ENCODE assay signal across 8 cellular contexts in the genomic region with DNA sequence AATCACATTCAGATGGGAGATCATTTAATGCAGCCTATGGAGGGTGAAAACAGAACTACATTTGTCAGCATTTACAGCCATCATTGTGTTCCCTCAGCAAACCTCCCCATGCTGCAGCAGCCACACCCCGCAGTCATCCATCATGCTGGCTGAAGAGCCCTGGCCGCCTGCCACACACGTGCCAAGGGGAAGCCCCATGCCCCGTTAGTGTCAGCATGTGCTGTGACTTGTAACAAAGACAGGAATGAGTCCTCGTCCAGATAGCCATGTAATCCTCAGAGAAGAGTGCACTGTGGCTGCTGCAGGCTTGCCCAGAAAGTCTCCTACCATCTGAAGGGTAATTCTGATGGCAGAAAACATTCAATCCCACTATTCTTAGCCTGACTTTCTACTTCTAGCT.
DNase-seq lines count a peak whose midpoint lies in the region; TF ChIP-seq lines count a peak whose summit lies in the region.

No MANE protein-coding gene starts in this region.

- peaks cover 3% of the 10 kb centered on the region for H3K9me3 Mint-ChIP-seq in nephron progenitor cell

- H3K27ac Mint-ChIP-seq in nephron progenitor cell, result no peak overlapping the region

- DNase-seq in EH (ENCODE audit: low read depth) (peak; percentile 24), LHCN-M2 (ENCODE audit: low read depth) (peak; percentile 1), SW480 (ENCODE audit: low spot score) (peak; percentile 14), nephron progenitor cell (peak; percentile 17), SK-N-DZ (ENCODE audit: low spot score) (no peak), T-helper 1 cell (no peak), HUDEP-2 (lab: John Stamatoyannopoulos, UW; ENCODE audit: unreplicated experiment in 76 of 76) (no peak), GM19238 (ENCODE audit: insufficient read length, low spot score) (no peak)

- H3K27me3 Mint-ChIP-seq in nephron progenitor cell (ENCODE audit: low read depth, poor library complexity), result no peaks in the 10 kb centered on the region

- H3K36me3 Mint-ChIP-seq in nephron progenitor cell (ENCODE audit: low read depth), result no peaks in the 10 kb centered on the region

- H3K4me1 Mint-ChIP-seq in nephron progenitor cell, result peaks cover 15% of the 10 kb centered on the region

- TF ChIP-seq CTCF in nephron progenitor cell (IDR thresholded peaks at IDR 0.05), result no peak

- H3K4me3 Mint-ChIP-seq in nephron progenitor cell, result no peak overlapping the region

Comparison
In these comparisons a context has a peak if more than half of its experiments do, and no peak if none do; other contexts are left out.
1. DNase-seq: peak in EH (single experiment), LHCN-M2 (single experiment), SW480 (single experiment) and nephron progenitor cell (single experiment); none in SK-N-DZ (single experiment), T-helper 1 cell (0 of 5), HUDEP-2 (0 of 76) and GM19238 (single experiment).